ENCODE assay signal across 9 cellular contexts in the genomic region with DNA sequence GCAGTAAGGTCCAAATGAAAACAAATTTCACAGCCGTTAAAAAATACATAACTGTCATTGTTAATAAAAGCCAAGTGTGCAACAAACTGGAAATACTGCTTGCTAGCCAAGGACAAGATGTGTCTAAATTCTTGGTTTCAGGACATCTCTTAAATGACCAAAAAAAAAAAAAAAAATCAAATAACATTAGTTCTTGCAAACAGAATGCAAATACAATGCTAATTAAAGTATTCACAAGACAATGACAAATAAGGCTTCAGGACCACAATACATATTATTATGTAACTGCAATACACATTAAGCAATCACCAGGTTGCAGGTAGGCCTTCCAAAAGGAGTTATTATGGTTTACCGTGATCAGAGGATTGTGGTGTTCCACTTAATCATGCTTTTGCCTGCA. TPM values are rescaled to one million over a fixed set of nuclear protein-coding genes. Genes with fewer than 3 reads are reported as not detected.
A peak's percentile ranks its signal among the peaks of the same experiment; 100 is the strongest.
DNase-seq lines count a peak whose midpoint lies in the region; ATAC-seq and TF ChIP-seq lines count a peak whose summit lies in the region.
"Had no signal": no experiment of that assay in that cellular context is flagged by ENCODE, and none has a peak within 500 bp of the region (broad histone marks: within the 10 kb centered on the region; RNA-seq: fewer than 3 reads in every experiment).

No MANE protein-coding gene starts in this region.

- no peak overlapping the region for H3K27ac Mint-ChIP-seq in activated CD4-positive, alpha-beta T cell treated with anti-CD3 and anti-CD28 coated beads, Interleukin-2, amount 10 ng/mL, durations not matched to agents 7 days and 5 days
- no peak overlapping the region for H3K27ac Mint-ChIP-seq in activated CD4-positive, alpha-beta T cell treated with anti-CD3 and anti-CD28 coated beads, Interleukin-2, amount 10 ng/mL, durations not matched to agents 24 days and 14 days
- H3K27ac Mint-ChIP-seq in type B pancreatic cell: no peak overlapping the region

- DNase-seq in activated CD4-positive, alpha-beta T cell treated with anti-CD3 and anti-CD28 coated beads, Interleukin-2, amount 10 ng/mL, durations not matched to agents 7 days and 5 days: no peak
- no peak for DNase-seq in activated CD4-positive, alpha-beta T cell treated with anti-CD3 and anti-CD28 coated beads, Interleukin-2, amount 10 ng/mL, durations not matched to agents 24 days and 14 days
- peak; percentile 12 to 65 for DNase-seq in cerebellar nuclear complex (lab: John Stamatoyannopoulos, UW)
- DNase-seq in lower lobe of right lung: no peak
- DNase-seq in type B pancreatic cell (ENCODE audit: extremely low spot score, unreplicated experiment): no peak
- DNase-seq in stimulated activated CD4-positive, alpha-beta T cell treated with anti-CD3 and anti-CD28 coated beads, Interleukin-12 subunit alpha, Interleukin-12 subunit beta, amount 100 ng/mL, for 4 hours: no peak
- no peak for DNase-seq in NCI-H345 (lab: John Stamatoyannopoulos, UW)
- no peak for DNase-seq in activated CD4-positive, alpha-beta T cell treated with anti-CD3 and anti-CD28 coated beads for 48 hours
- DNase-seq: glutamatergic neuron had no signal

- no peaks in the 10 kb centered on the region for H3K9me3 ChIP-seq in lower lobe of right lung

- TF ChIP-seq CTCF in lower lobe of right lung (IDR thresholded peaks at IDR 0.05) (no peak), type B pancreatic cell (conservative IDR thresholded peaks at IDR 0.05) (no peak)

- no peak for ATAC-seq in lower lobe of right lung

- H3K4me3 Mint-ChIP-seq in activated CD4-positive, alpha-beta T cell treated with anti-CD3 and anti-CD28 coated beads, Interleukin-2, amount 10 ng/mL, durations not matched to agents 7 days and 5 days: peak overlapping the region; percentile 83
- H3K4me3 Mint-ChIP-seq in activated CD4-positive, alpha-beta T cell treated with anti-CD3 and anti-CD28 coated beads, Interleukin-2, amount 10 ng/mL, durations not matched to agents 24 days and 14 days: no peak overlapping the region
- peak overlapping the region; percentile 92 for H3K4me3 Mint-ChIP-seq in type B pancreatic cell

- CTCF ChIA-PET in activated CD4-positive, alpha-beta T cell treated with anti-CD3 and anti-CD28 coated beads, Interleukin-2, amount 10 ng/mL, durations not matched to agents 7 days and 5 days (lab: Charles Lee): no interaction called here

- H3K27me3 ChIP-seq in lower lobe of right lung (ENCODE audit: low read depth): no peaks in the 10 kb centered on the region

- no peaks in the 10 kb centered on the region for H3K9me3 Mint-ChIP-seq in activated CD4-positive, alpha-beta T cell treated with anti-CD3 and anti-CD28 coated beads, Interleukin-2, amount 10 ng/mL, durations not matched to agents 7 days and 5 days
- H3K9me3 Mint-ChIP-seq in activated CD4-positive, alpha-beta T cell treated with anti-CD3 and anti-CD28 coated beads, Interleukin-2, amount 10 ng/mL, durations not matched to agents 24 days and 14 days: no peaks in the 10 kb centered on the region
- H3K9me3 Mint-ChIP-seq in type B pancreatic cell: no peaks in the 10 kb centered on the region

- H3K27me3 Mint-ChIP-seq in activated CD4-positive, alpha-beta T cell treated with anti-CD3 and anti-CD28 coated beads, Interleukin-2, amount 10 ng/mL, durations not matched to agents 7 days and 5 days: no peaks in the 10 kb centered on the region
- no peaks in the 10 kb centered on the region for H3K27me3 Mint-ChIP-seq in activated CD4-positive, alpha-beta T cell treated with anti-CD3 and anti-CD28 coated beads, Interleukin-2, amount 10 ng/mL, durations not matched to agents 24 days and 14 days
- H3K27me3 Mint-ChIP-seq in type B pancreatic cell: no peaks in the 10 kb centered on the region

- peak overlapping the region; percentile 86 for H3K4me3 ChIP-seq in lower lobe of right lung

- H3K4me1 Mint-ChIP-seq in activated CD4-positive, alpha-beta T cell treated with anti-CD3 and anti-CD28 coated beads, Interleukin-2, amount 10 ng/mL, durations not matched to agents 7 days and 5 days: peaks cover 31% of the 10 kb centered on the region
- peaks cover 29% of the 10 kb centered on the region for H3K4me1 Mint-ChIP-seq in activated CD4-positive, alpha-beta T cell treated with anti-CD3 and anti-CD28 coated beads, Interleukin-2, amount 10 ng/mL, durations not matched to agents 24 days and 14 days
- peaks cover 18% of the 10 kb centered on the region for H3K4me1 Mint-ChIP-seq in type B pancreatic cell (ENCODE audit: unreplicated experiment)

- peaks cover 63% of the 10 kb centered on the region for H3K4me1 ChIP-seq in lower lobe of right lung

- H3K36me3 Mint-ChIP-seq in activated CD4-positive, alpha-beta T cell treated with anti-CD3 and anti-CD28 coated beads, Interleukin-2, amount 10 ng/mL, durations not matched to agents 7 days and 5 days (ENCODE audit: low read depth): peaks cover 6% of the 10 kb centered on the region
- H3K36me3 Mint-ChIP-seq in activated CD4-positive, alpha-beta T cell treated with anti-CD3 and anti-CD28 coated beads, Interleukin-2, amount 10 ng/mL, durations not matched to agents 24 days and 14 days (ENCODE audit: low read depth): peaks cover 17% of the 10 kb centered on the region
- no peaks in the 10 kb centered on the region for H3K36me3 Mint-ChIP-seq in type B pancreatic cell

- no peaks in the 10 kb centered on the region for H3K36me3 ChIP-seq in lower lobe of right lung

- no peak overlapping the region for H3K27ac ChIP-seq in lower lobe of right lung

- intact Hi-C loops in activated CD4-positive, alpha-beta T cell treated with anti-CD3 and anti-CD28 coated beads, Interleukin-2, amount 10 ng/mL, durations not matched to agents 24 days and 14 days (cut with micrococcal nuclease): loop anchor here (5.0 to 10.0 kb wide), 6 partner anchors 118 to 1623 kb away; partner anchors contain the start of gene MSRB2
- intact Hi-C loops in lower lobe of right lung (cut with DNase I): no loop called here

- POLR2A ChIA-PET in activated CD4-positive, alpha-beta T cell treated with anti-CD3 and anti-CD28 coated beads, Interleukin-2, amount 10 ng/mL, durations not matched to agents 7 days and 5 days (lab: Charles Lee): no interaction called here

RNA-seq across cellular contexts. Expression of gene ARHGAP21, which starts 3.6 kb away (rescaled TPM):
- total RNA-seq in activated CD4-positive, alpha-beta T cell treated with anti-CD3 and anti-CD28 coated beads, Interleukin-2, amount 10 ng/mL, durations not matched to agents 7 days and 5 days: 10 to 100 TPM; 26.1 to 27.4 TPM
- 46.7 and 56.6 TPM in 2 replicates for total RNA-seq in activated CD4-positive, alpha-beta T cell treated with anti-CD3 and anti-CD28 coated beads, Interleukin-2, amount 10 ng/mL, durations not matched to agents 24 days and 14 days
- 83.1 TPM for total RNA-seq in lower lobe of right lung
- 53.9 and 69.7 TPM in 2 replicates for total RNA-seq in type B pancreatic cell (ENCODE audit: low replicate concordance)

Comparison
In these comparisons a context has a peak if more than half of its experiments do, and no peak if none do; other contexts are left out.
1. DNase-seq: peak in cerebellar nuclear complex (2 of 2); none in activated CD4-positive, alpha-beta T cell treated with anti-CD3 and anti-CD28 coated beads, Interleukin-2, amount 10 ng/mL, durations not matched to agents 7 days and 5 days (single experiment), activated CD4-positive, alpha-beta T cell treated with anti-CD3 and anti-CD28 coated beads, Interleukin-2, amount 10 ng/mL, durations not matched to agents 24 days and 14 days (single experiment), lower lobe of right lung (single experiment), type B pancreatic cell (single experiment), stimulated activated CD4-positive, alpha-beta T cell treated with anti-CD3 and anti-CD28 coated beads, Interleukin-12 subunit alpha, Interleukin-12 subunit beta, amount 100 ng/mL, for 4 hours (single experiment), NCI-H345 (single experiment) and activated CD4-positive, alpha-beta T cell treated with anti-CD3 and anti-CD28 coated beads for 48 hours (single experiment).